ENCODE assay signal across 13 cellular contexts in genomic region chr6:100446115-100446921, GRCh38. TPM values are rescaled to one million over a fixed set of nuclear protein-coding genes. Genes with fewer than 3 reads are reported as not detected.
DNase-seq lines count a peak whose midpoint lies in the region; ATAC-seq and TF ChIP-seq lines count a peak whose summit lies in the region.
"Had no signal": no experiment of that assay in that cellular context is flagged by ENCODE, and none has a peak within 500 bp of the region (broad histone marks: within the 10 kb centered on the region; RNA-seq: fewer than 3 reads in every experiment).

No MANE protein-coding gene starts in this region.

- H3K36me3 Mint-ChIP-seq in T-helper 2 cell treated with Interferon-gamma antibody and Interleukin-4, amounts not matched to agents 5 μg/mL and 100 μg/mL, for 36 hours (ENCODE audit: low read depth) = peaks cover 2% of the 10 kb centered on the region
- peaks cover 2% of the 10 kb centered on the region for H3K36me3 Mint-ChIP-seq in activated CD4-positive, alpha-beta memory T cell treated with anti-CD3 and anti-CD28 coated beads for 36 hours
- no peaks in the 10 kb centered on the region for H3K36me3 Mint-ChIP-seq in CD8-positive, alpha-beta memory T cell
- H3K36me3 Mint-ChIP-seq: natural killer cell treated with Interleukin-12 subunit alpha and Interleukin-12 subunit beta and Interleukin-15 and Interleukin-18, amount 100 ng/mL, for 72 hours had no signal

- peak; percentile 61 for ATAC-seq in GM21367 (IDR thresholded peaks at IDR 0.05; ENCODE audit: unreplicated experiment)
- ATAC-seq in left colon = peak; percentile 43
- ATAC-seq in HG02588 (IDR thresholded peaks at IDR 0.05; ENCODE audit: unreplicated experiment) = no peak

- POLR2A ChIA-PET in activated CD4-positive, alpha-beta memory T cell treated with anti-CD3 and anti-CD28 coated beads for 36 hours (lab: Charles Lee) = no interaction called here
- POLR2A ChIA-PET in CD8-positive, alpha-beta memory T cell (lab: Charles Lee) = no interaction called here

- peak; percentile 22 for DNase-seq in BE2C
- no peak for DNase-seq in T-helper 2 cell treated with Interferon-gamma antibody and Interleukin-4, amounts not matched to agents 5 μg/mL and 100 μg/mL, for 36 hours (ENCODE audit: low spot score)
- no peak for DNase-seq in left colon
- DNase-seq in brain microvascular endothelial cell = no peak
- DNase-seq in activated CD4-positive, alpha-beta memory T cell treated with anti-CD3 and anti-CD28 coated beads for 36 hours = no peak
- DNase-seq in CD8-positive, alpha-beta memory T cell = no peak
- DNase-seq: activated T-cell treated with anti-CD3 and anti-CD28 coated beads for 4 hours, COR-L47, NCI-H187 treated with DMSO at 0.1 percent for 48 hours had no signal

- in situ Hi-C loops in brain microvascular endothelial cell (cut with HindIII; ENCODE audit: low pct_ligation_motif_present, low sequenced_read_pairs) = no loop called here

- H3K27ac Mint-ChIP-seq in T-helper 2 cell treated with Interferon-gamma antibody and Interleukin-4, amounts not matched to agents 5 μg/mL and 100 μg/mL, for 36 hours = no peak overlapping the region
- no peak overlapping the region for H3K27ac Mint-ChIP-seq in activated CD4-positive, alpha-beta memory T cell treated with anti-CD3 and anti-CD28 coated beads for 36 hours
- no peak overlapping the region for H3K27ac Mint-ChIP-seq in CD8-positive, alpha-beta memory T cell
- H3K27ac Mint-ChIP-seq: natural killer cell treated with Interleukin-12 subunit alpha and Interleukin-12 subunit beta and Interleukin-15 and Interleukin-18, amount 100 ng/mL, for 72 hours had no signal

- CTCF ChIA-PET in activated CD4-positive, alpha-beta memory T cell treated with anti-CD3 and anti-CD28 coated beads for 36 hours (lab: Charles Lee) = no interaction called here
- CTCF ChIA-PET in CD8-positive, alpha-beta memory T cell (lab: Charles Lee) = no interaction called here

- intact Hi-C loops in left colon (cut with DNase I, micrococcal nuclease) = no loop called here
- intact Hi-C loops in activated CD4-positive, alpha-beta memory T cell treated with anti-CD3 and anti-CD28 coated beads for 36 hours (cut with micrococcal nuclease) = no loop called here

- H3K9me3 ChIP-seq in BE2C = no peaks in the 10 kb centered on the region
- H3K9me3 ChIP-seq in CD8-positive, alpha-beta memory T cell (ENCODE audit: low read length) = no peaks in the 10 kb centered on the region

- H3K4me1 ChIP-seq in BE2C = no peaks in the 10 kb centered on the region
- no peaks in the 10 kb centered on the region for H3K4me1 ChIP-seq in CD8-positive, alpha-beta memory T cell (ENCODE audit: insufficient read depth, low read length)

- H3K4me1 Mint-ChIP-seq in T-helper 2 cell treated with Interferon-gamma antibody and Interleukin-4, amounts not matched to agents 5 μg/mL and 100 μg/mL, for 36 hours (ENCODE audit: low read depth) = peaks cover 14% of the 10 kb centered on the region
- peaks cover 7% of the 10 kb centered on the region for H3K4me1 Mint-ChIP-seq in activated CD4-positive, alpha-beta memory T cell treated with anti-CD3 and anti-CD28 coated beads for 36 hours (ENCODE audit: low read depth)
- peaks cover 0 to 6% (median 5%) of the 10 kb centered on the region in 3 donors for H3K4me1 Mint-ChIP-seq in CD8-positive, alpha-beta memory T cell

- H3K27ac ChIP-seq in brain microvascular endothelial cell = no peak overlapping the region
- H3K27ac ChIP-seq in CD8-positive, alpha-beta memory T cell (ENCODE audit: low read depth, low read length) = no peak overlapping the region

- H3K4me3 Mint-ChIP-seq in T-helper 2 cell treated with Interferon-gamma antibody and Interleukin-4, amounts not matched to agents 5 μg/mL and 100 μg/mL, for 36 hours = peak overlapping the region; percentile 46
- H3K4me3 Mint-ChIP-seq in activated CD4-positive, alpha-beta memory T cell treated with anti-CD3 and anti-CD28 coated beads for 36 hours = no peak overlapping the region
- peak overlapping the region in 1 of 7 donors; percentile 30 for H3K4me3 Mint-ChIP-seq in CD8-positive, alpha-beta memory T cell
- H3K4me3 Mint-ChIP-seq: natural killer cell treated with Interleukin-12 subunit alpha and Interleukin-12 subunit beta and Interleukin-15 and Interleukin-18, amount 100 ng/mL, for 72 hours had no signal

- no peaks in the 10 kb centered on the region for H3K9me3 Mint-ChIP-seq in T-helper 2 cell treated with Interferon-gamma antibody and Interleukin-4, amounts not matched to agents 5 μg/mL and 100 μg/mL, for 36 hours
- no peaks in the 10 kb centered on the region for H3K9me3 Mint-ChIP-seq in activated CD4-positive, alpha-beta memory T cell treated with anti-CD3 and anti-CD28 coated beads for 36 hours
- peaks cover 0 to 12% (median 6%) of the 10 kb centered on the region in 5 donors for H3K9me3 Mint-ChIP-seq in CD8-positive, alpha-beta memory T cell
- H3K9me3 Mint-ChIP-seq: natural killer cell treated with Interleukin-12 subunit alpha and Interleukin-12 subunit beta and Interleukin-15 and Interleukin-18, amount 100 ng/mL, for 72 hours had no signal

- no peak for TF ChIP-seq CTCF in BE2C (IDR thresholded peaks at IDR 0.05; ENCODE audit: low read depth, low read length)
- TF ChIP-seq CTCF in brain microvascular endothelial cell (IDR thresholded peaks at IDR 0.05; ENCODE audit: low read depth, low read length, missing control alignments) = no peak

- H3K36me3 ChIP-seq in BE2C (no peaks in the 10 kb centered on the region), brain microvascular endothelial cell (replicated peaks) (no peaks in the 10 kb centered on the region)
- no peaks in the 10 kb centered on the region for H3K36me3 ChIP-seq in CD8-positive, alpha-beta memory T cell (ENCODE audit: insufficient read depth, low read length)

- peaks cover 71% of the 10 kb centered on the region for H3K27me3 Mint-ChIP-seq in T-helper 2 cell treated with Interferon-gamma antibody and Interleukin-4, amounts not matched to agents 5 μg/mL and 100 μg/mL, for 36 hours (ENCODE audit: low read depth)
- peaks cover 58% of the 10 kb centered on the region for H3K27me3 Mint-ChIP-seq in activated CD4-positive, alpha-beta memory T cell treated with anti-CD3 and anti-CD28 coated beads for 36 hours
- peaks cover 15 to 35% of the 10 kb centered on the region in 2 donors for H3K27me3 Mint-ChIP-seq in CD8-positive, alpha-beta memory T cell

- H3K4me3 ChIP-seq in BE2C (ENCODE audit: low read depth, low read length) (no peak overlapping the region), brain microvascular endothelial cell (ENCODE audit: low read depth, low read length) (no peak overlapping the region)
- no peak overlapping the region for H3K4me3 ChIP-seq in CD8-positive, alpha-beta memory T cell (ENCODE audit: low read length)

- H3K27me3 ChIP-seq in BE2C = peaks cover 97% of the 10 kb centered on the region
- H3K27me3 ChIP-seq in brain microvascular endothelial cell (replicated peaks) = peaks cover 64% of the 10 kb centered on the region
- peaks cover 27% of the 10 kb centered on the region for H3K27me3 ChIP-seq in CD8-positive, alpha-beta memory T cell (ENCODE audit: insufficient read depth, low read length, poor library complexity, severe bottlenecking)

RNA-seq across cellular contexts. Expression of gene SIM1, which starts 18.4 kb away (rescaled TPM):
- not detected for polyA plus RNA-seq in BE2C (2012; ENCODE audit: insufficient read depth, insufficient read length, low read depth)
- total RNA-seq in left colon = not detected
- not detected for total RNA-seq in activated CD4-positive, alpha-beta memory T cell treated with anti-CD3 and anti-CD28 coated beads for 36 hours
- not detected for total RNA-seq in CD8-positive, alpha-beta memory T cell
- not detected for polyA plus RNA-seq in CD8-positive, alpha-beta memory T cell
- total RNA-seq: natural killer cell treated with Interleukin-12 subunit alpha and Interleukin-12 subunit beta and Interleukin-15 and Interleukin-18, amount 100 ng/mL, for 72 hours; OCI-LY7 had no signal
